9 cellular contexts compared by ENCODE assay signal in genomic region chr22:45996241-45997076, GRCh38. TPM values are rescaled to one million over a fixed set of nuclear protein-coding genes. Genes with fewer than 3 reads are reported as not detected.
A peak's percentile ranks its signal among the peaks of the same experiment; 100 is the strongest.
DNase-seq lines count a peak whose midpoint lies in the region; ATAC-seq lines count a peak whose summit lies in the region.
"Had no signal": no experiment of that assay in that cellular context is flagged by ENCODE, and none has a peak within 500 bp of the region (broad histone marks: within the 10 kb centered on the region; RNA-seq: fewer than 3 reads in every experiment).

No MANE protein-coding gene starts in this region.

- H3K27ac ChIP-seq in caudate nucleus (ENCODE audit: low read depth, low read length): peak overlapping the region; percentile 68

- ATAC-seq in HG02588 (IDR thresholded peaks at IDR 0.05; ENCODE audit: unreplicated experiment) (no peak), HG02981 (IDR thresholded peaks at IDR 0.05; ENCODE audit: unreplicated experiment) (no peak)

- DNase-seq in LHCN-M2 (ENCODE audit: low read depth): peak; percentile 81
- DNase-seq in caudate nucleus (lab: John Stamatoyannopoulos, UW): peak in 3 of 61 donors; percentile 17 to 41 (median 20)
- DNase-seq in lung microvascular endothelial cell (ENCODE audit: low read depth in 2 of 2): peak; percentile 72 to 83
- peak; percentile 66 for DNase-seq in ureter (ENCODE audit: low spot score)
- no peak for DNase-seq in epidermal melanocyte (ENCODE audit: insufficient read length, low spot score)
- DNase-seq in stimulated activated CD8-positive, alpha-beta memory T cell treated with anti-CD3 and anti-CD28 coated beads, Interleukin-4, amount 100 ng/mL, for 48 hours: no peak
- DNase-seq: effector memory CD4-positive, alpha-beta T cell had no signal

RNA-seq across cellular contexts. Expression of gene WNT7B, which starts 19.5 kb away (rescaled TPM):
- total RNA-seq in LHCN-M2 (2014; rRNA removed): 0.13 TPM in 1 of 2 replicates, not detected in the other
- 0.02 TPM for polyA plus RNA-seq in LHCN-M2 (2012)
- total RNA-seq in lung microvascular endothelial cell: not detected in 2 replicates
- total RNA-seq in ureter: 58.6 TPM

Comparison
In these comparisons a context has a peak if more than half of its experiments do, and no peak if none do; other contexts are left out.
1. DNase-seq: peak in LHCN-M2 (single experiment), lung microvascular endothelial cell (2 of 2) and ureter (single experiment); none in epidermal melanocyte (single experiment) and stimulated activated CD8-positive, alpha-beta memory T cell treated with anti-CD3 and anti-CD28 coated beads, Interleukin-4, amount 100 ng/mL, for 48 hours (single experiment).
2. RNA of gene WNT7B, which starts 19.5 kb away (total RNA-seq): 58.6 TPM in ureter (single experiment); 0.13 TPM in LHCN-M2 and not detected in lung microvascular endothelial cell; every median in the first group is over 10 times any median in the second.